ENCODE assay signal across 31 cellular contexts in the genomic region with DNA sequence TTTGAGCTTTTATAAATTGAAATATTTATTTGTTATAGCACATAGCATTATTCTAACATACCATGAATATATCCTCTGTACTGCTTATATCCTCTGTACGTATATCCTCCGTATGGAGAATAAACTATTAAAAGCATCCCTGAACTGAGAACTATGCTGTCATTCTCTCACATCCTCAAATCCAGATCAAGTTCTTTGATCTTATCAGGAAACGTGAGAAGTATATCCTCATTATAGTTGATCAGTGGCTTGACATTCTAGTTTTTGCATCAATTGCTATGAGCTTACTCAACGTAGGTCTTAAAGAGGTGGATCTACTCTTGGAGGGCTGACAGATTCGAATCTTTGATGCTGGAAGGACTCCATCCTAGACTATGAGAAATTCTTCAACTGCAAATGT. TPM values are rescaled to one million over a fixed set of nuclear protein-coding genes. Genes with fewer than 3 reads are reported as not detected.
"Had no signal": no experiment of that assay in that cellular context is flagged by ENCODE, and none has a peak within 500 bp of the region (broad histone marks: within the 10 kb centered on the region; RNA-seq: fewer than 3 reads in every experiment).

No MANE protein-coding gene starts in this region.

- ATAC-seq: stimulated activated effector memory CD8-positive, alpha-beta T cell treated with anti-CD3 and anti-CD28 coated beads, Interleukin-12 subunit alpha, Interleukin-12 subunit beta, amount 100 ng/mL, for 72 hours; stimulated activated memory B cell treated with anti-CD40 and anti-IgM and Interleukin-4, amounts not matched to agents 10 μg/mL and 1 μg/mL and 100 μg/mL, for 72 hours; stimulated activated naive CD8-positive, alpha-beta T cell treated with anti-CD3 and anti-CD28 coated beads, Interleukin-15, amount 100 ng/mL, for 72 hours; stimulated activated naive CD8-positive, alpha-beta T cell treated with anti-CD3 and anti-CD28 coated beads, Interleukin-15, Interleukin-2, amounts not matched to agents 100 U/mL and 50 U/mL, for 24 hours; upper lobe of right lung had no signal

- H3K4me1 ChIP-seq: stomach, testis, tibial artery, tibial nerve, transverse colon, upper lobe of left lung, upper lobe of right lung, uterus had no signal

- H3K4me3 ChIP-seq: stomach, suprapubic skin, testis, thoracic aorta, thyroid gland, tibial artery, tibial nerve, transverse colon, upper lobe of left lung, upper lobe of right lung, uterus, vagina had no signal

- H3K36me3 ChIP-seq: stomach, suprapubic skin, thoracic aorta, thyroid gland, tibial artery, tibial nerve, transverse colon, upper lobe of left lung, upper lobe of right lung, uterus, vagina had no signal

- H3K27ac ChIP-seq: stomach, suprapubic skin, testis, thoracic aorta, thyroid gland, tibial artery, tibial nerve, transverse colon, upper lobe of left lung, upper lobe of right lung, uterus, vagina had no signal

- H3K9me3 ChIP-seq: stomach, suprapubic skin, testis, thoracic aorta, thyroid gland, tibial artery, tibial nerve, transverse colon, upper lobe of left lung, upper lobe of right lung, uterus, vagina had no signal

- FAIRE-seq: urothelium cell line had no signal

- H3K27me3 ChIP-seq: stomach, suprapubic skin, testis, thyroid gland, tibial artery, tibial nerve, transverse colon, upper lobe of left lung, upper lobe of right lung, uterus, vagina had no signal

- DNase-seq: stimulated activated CD4-positive, alpha-beta T cell treated with anti-CD3 and anti-CD28 coated beads, Interleukin-2, amount 100 ng/mL, for 48 hours; stimulated activated CD4-positive, alpha-beta T cell treated with anti-CD3 and anti-CD28 coated beads, Interleukin-4, amount 100 ng/mL, for 1 hour; stimulated activated CD4-positive, alpha-beta T cell treated with anti-CD3 and anti-CD28 coated beads, Interleukin-4, amount 100 ng/mL, for 24 hours; stimulated activated CD4-positive, alpha-beta T cell treated with anti-CD3 and anti-CD28 coated beads, Interleukin-4, amount 100 ng/mL, for 4 hours; stimulated activated CD8-positive, alpha-beta memory T cell treated with anti-CD3 and anti-CD28 coated beads, Interleukin-4, amount 100 ng/mL, for 48 hours; stimulated activated naive B cell treated with anti-CD40 and anti-IgM and Interleukin-4, amounts not matched to agents 10 μg/mL and 1 μg/mL and 100 μg/mL, for 72 hours; stimulated activated naive CD4-positive, alpha-beta T cell; stimulated activated naive CD4-positive, alpha-beta T cell treated with Interleukin-2 at 50 U/mL for 16 hours; stimulated activated naive CD8-positive, alpha-beta T cell treated with anti-CD3 and anti-CD28 coated beads, Interleukin-15, amount 100 ng/mL, for 72 hours; stimulated activated naive CD8-positive, alpha-beta T cell treated with anti-CD3 and anti-CD28 coated beads, Interleukin-15, Interleukin-2, amounts not matched to agents 100 U/mL and 50 U/mL, for 24 hours; stomach; substantia nigra; testis; thyroid gland; tibial artery; transverse colon; trophoblast cell; upper lobe of left lung; upper lobe of right lung; uterus had no signal

RNA-seq across cellular contexts. Expression of gene CAPSL, which starts 44.3 kb away (rescaled TPM):
- total RNA-seq: stomach, subcutaneous adipose tissue, suprapubic skin, temporal lobe, thoracic aorta, tibial nerve, transverse colon, upper lobe of right lung, ureter, urinary bladder, vagina had no signal
- polyA plus RNA-seq: stomach, urinary bladder had no signal
